8 cellular contexts compared by ENCODE assay signal in genomic region chr18:10524507-10525425, GRCh38. TPM values are rescaled to one million over a fixed set of nuclear protein-coding genes. Genes with fewer than 3 reads are reported as not detected.
DNase-seq lines count a peak whose midpoint lies in the region; FAIRE-seq and TF ChIP-seq lines count a peak whose summit lies in the region.

No MANE protein-coding gene starts in this region.

- no peak overlapping the region for H4K8ac ChIP-seq in H1 (ENCODE audit: extremely low read depth, insufficient read depth, low read length)

- H4K5ac ChIP-seq in H1 (ENCODE audit: insufficient read length, low read depth, low read length): no peak overlapping the region

- no peak overlapping the region for H2BK15ac ChIP-seq in H1 (ENCODE audit: low read length)

- H2AFZ ChIP-seq in OCI-LY1 (ENCODE audit: low read length): peak overlapping the region; percentile 8; the same call in 1 of the 2 replicates
- H2AFZ ChIP-seq in H1 (ENCODE audit: low read length): 0 out of 2 replicates have a peak overlapping the region, but pooled peaks have one; percentile 8
- peak overlapping the region; percentile 86 for H2AFZ ChIP-seq in parathyroid adenoma

- H3K79me1 ChIP-seq in H1 (ENCODE audit: low read depth, low read length): peaks cover 3% of the 10 kb centered on the region

- H3K9ac ChIP-seq in OCI-LY1 (ENCODE audit: low read length) (peak overlapping the region; percentile 5; the same call in 1 of the 2 replicates), H1 (replicated peaks in 1 of 4; ENCODE audit: extremely low read depth in 1 of 4, low read depth in 3 of 4, low read length in 3 of 4) (no peak overlapping the region), parathyroid adenoma (no peak overlapping the region)

- TF ChIP-seq RAD21 in H1 (IDR thresholded peaks at IDR 0.05 in 1 of 2, conservative IDR thresholded peaks at IDR 0.05 in 1 of 2; ENCODE audit: low read depth in 2 of 2, low read length in 2 of 2): no peak

- H3K14ac ChIP-seq in H1 (ENCODE audit: insufficient read length): no peak overlapping the region

- peak overlapping the region; percentile 10 for H3K4ac ChIP-seq in H1 (replicated peaks; ENCODE audit: insufficient read length, low read depth, low read length)

- no peak overlapping the region for H3K18ac ChIP-seq in H1 (ENCODE audit: extremely low read depth, low read length)

- no peaks in the 10 kb centered on the region for H4K20me1 ChIP-seq in OCI-LY1 (ENCODE audit: insufficient read depth, low read length)
- peaks cover 0 to 3% of the 10 kb centered on the region in 2 experiments for H4K20me1 ChIP-seq in H1 (replicated peaks in 1 of 2; ENCODE audit: control insufficient read depth in 1 of 2, insufficient read depth in 2 of 2, low read length in 2 of 2)

- H3K9me2 ChIP-seq in OCI-LY1 (ENCODE audit: low read depth, low read length): no peaks in the 10 kb centered on the region

- POLR2A ChIA-PET in H1 (lab: Charles Lee; ENCODE audit: partially characterized antibody): interaction anchor here (0.9 kb wide), 1 partner anchor 10 kb away, joined by 4 read pairs; no protein-coding TSS in a partner anchor

- peaks cover 5% of the 10 kb centered on the region; the same call in 1 of the 2 replicates for H3K23me2 ChIP-seq in H1 (ENCODE audit: low read depth, low read length)

- H3K79me2 ChIP-seq in OCI-LY1 (ENCODE audit: insufficient read depth, low read length) (peaks cover 33% of the 10 kb centered on the region), H1 (ENCODE audit: control insufficient read depth in 1 of 2, insufficient read depth in 2 of 2, low read length in 2 of 2) (peaks cover 13 to 34% of the 10 kb centered on the region in 2 experiments), parathyroid adenoma (peaks cover 10% of the 10 kb centered on the region)

- TF ChIP-seq CTCF in GM06990 (IDR thresholded peaks at IDR 0.05; ENCODE audit: insufficient read depth, low read length, poor library complexity, severe bottlenecking) (no peak), OCI-LY1 (IDR thresholded peaks at IDR 0.05; ENCODE audit: low read length) (no peak), H1 (IDR thresholded peaks at IDR 0.05; ENCODE audit: control extremely low read depth in 1 of 3, insufficient read depth in 1 of 3, low read depth in 1 of 3, low read length in 3 of 3) (no peak), parathyroid adenoma (IDR thresholded peaks at IDR 0.05) (no peak)

- H3K4me1 ChIP-seq in OCI-LY1 (ENCODE audit: insufficient read depth, low read length, severe bottlenecking) (peaks cover 38% of the 10 kb centered on the region), H1 (replicated peaks in 1 of 4; ENCODE audit: control insufficient read depth in 3 of 4, insufficient read depth in 4 of 4, low read length in 3 of 4) (peaks cover 0 to 6% (median 3%) of the 10 kb centered on the region in 4 experiments; a peak in 4 of 7 replicates), parathyroid adenoma (peaks cover 2% of the 10 kb centered on the region)

- no peak overlapping the region for H2BK120ac ChIP-seq in H1 (replicated peaks; ENCODE audit: low read depth, low read length)

- no peaks in the 10 kb centered on the region for H3K27me3 ChIP-seq in GM06990 (replicated peaks; ENCODE audit: control insufficient read depth, insufficient read depth, low read length)
- H3K27me3 ChIP-seq in OCI-LY1 (ENCODE audit: insufficient read depth, low read length): no peaks in the 10 kb centered on the region
- no peaks in the 10 kb centered on the region for H3K27me3 ChIP-seq in H1 (replicated peaks in 1 of 4; ENCODE audit: control insufficient read depth in 3 of 4, extremely low read depth in 1 of 4, insufficient read depth in 3 of 4, low read length in 3 of 4)
- H3K27me3 ChIP-seq in parathyroid adenoma (ENCODE audit: control insufficient read depth, insufficient read depth, low read length): no peaks in the 10 kb centered on the region

- H3K27ac ChIP-seq in OCI-LY1 (ENCODE audit: low read depth, low read length, poor library complexity, severe bottlenecking): no peak overlapping the region
- H3K27ac ChIP-seq in H1 (ENCODE audit: low read depth, low read length): no peak overlapping the region
- H3K27ac ChIP-seq in parathyroid adenoma: no peak overlapping the region

- H3K23ac ChIP-seq in H1 (ENCODE audit: insufficient read length): no peak overlapping the region

- WGBS in H1 (ENCODE audit: extremely low coverage in 1 of 2, insufficient coverage in 1 of 2, insufficient read length in 1 of 2, insufficient replicate concordance in 2 of 2, low coverage in 1 of 2, low lambda C conversion rate in 2 of 2, missing lambda C conversion rate in 1 of 2), 2 experiments: 94% methylated on average over 11 of the region's 11 CpGs; no CpG with 5 or more reads in 1 of the 2 experiments

- H4K91ac ChIP-seq in H1 (replicated peaks; ENCODE audit: insufficient read length, low read length): no peak overlapping the region

- DNase-seq in GM06990 (ENCODE audit: extremely low read depth, insufficient read length) (no peak), H1 (ENCODE audit: low read depth in 1 of 2, low spot score in 2 of 2) (no peak), DMS 273 (lab: John Stamatoyannopoulos, UW; ENCODE audit: unreplicated experiment) (no peak), NCI-H82 treated with DMSO at 0.1 percent for 48 hours (lab: John Stamatoyannopoulos, UW; ENCODE audit: unreplicated experiment) (no peak), KG1 (lab: John Stamatoyannopoulos, UW) (no peak)
- DNase-seq in stimulated activated CD4-positive, alpha-beta T cell treated with anti-CD3 and anti-CD28 coated beads, Interleukin-12 subunit alpha, Interleukin-12 subunit beta, amount 100 ng/mL, for 4 hours: no peak

- no peaks in the 10 kb centered on the region for H3K36me3 ChIP-seq in GM06990 (ENCODE audit: control insufficient read depth, insufficient read depth, low read length)
- H3K36me3 ChIP-seq in OCI-LY1 (ENCODE audit: insufficient read depth, low read length): no peaks in the 10 kb centered on the region
- H3K36me3 ChIP-seq in H1 (ENCODE audit: control insufficient read depth in 2 of 4, insufficient read depth in 4 of 4, low read length in 3 of 4): no peaks in the 10 kb centered on the region
- no peaks in the 10 kb centered on the region for H3K36me3 ChIP-seq in parathyroid adenoma (ENCODE audit: control insufficient read depth, insufficient read depth, low read length)

- no peak for TF ChIP-seq POLR2A in H1 (IDR thresholded peaks at IDR 0.05; ENCODE audit: control extremely low read depth in 1 of 2, low read depth in 2 of 2, low read length in 2 of 2)

- CTCF ChIA-PET in H1 (lab: Charles Lee; ENCODE audit: partially characterized antibody): interaction anchor here (0.6 to 1.4 kb wide), 2 partner anchors 335 to 552 kb away, joined by 3 to 5 read pairs; no protein-coding TSS in a partner anchor

- H3K4me2 ChIP-seq in OCI-LY1 (ENCODE audit: low read length) (peak overlapping the region; percentile 55), H1 (ENCODE audit: insufficient read depth in 1 of 2, low read depth in 2 of 2, low read length in 2 of 2) (peak overlapping the region in 1 of 2 experiments; percentile 64; a peak in 1 of 4 replicates), parathyroid adenoma (ENCODE audit: low read length) (no peak overlapping the region)

- TF ChIP-seq EP300 in H1 (IDR thresholded peaks at IDR 0.05; ENCODE audit: borderline replicate concordance in 1 of 2, low read depth in 2 of 2, low read length in 2 of 2): no peak

- H3K9me3 ChIP-seq in OCI-LY1 (ENCODE audit: low read length) (no peaks in the 10 kb centered on the region), H1 (ENCODE audit: insufficient read depth in 2 of 2, low read depth in 1 of 2, low read length in 1 of 2) (no peaks in the 10 kb centered on the region), parathyroid adenoma (ENCODE audit: control insufficient read depth, low read length) (no peaks in the 10 kb centered on the region)

- H2BK20ac ChIP-seq in H1 (ENCODE audit: low read length): no peak overlapping the region

- H3F3A ChIP-seq in OCI-LY1 (ENCODE audit: insufficient read depth, low read length): no peaks in the 10 kb centered on the region

- no peak for FAIRE-seq in H1 (lab: Jason Lieb, UNC)

- no peak overlapping the region for H2BK5ac ChIP-seq in H1 (ENCODE audit: low read depth, low read length)

- H2AK5ac ChIP-seq in H1 (ENCODE audit: low read depth, low read length): no peak overlapping the region

- H3K4me3 ChIP-seq in GM06990 (replicated peaks; ENCODE audit: low read depth, low read length) (peak overlapping the region; percentile 99), OCI-LY1 (ENCODE audit: low read depth, low read length, poor library complexity, severe bottlenecking) (peak overlapping the region; percentile 85), H1 (ENCODE audit: extremely low read depth in 1 of 4, insufficient read depth in 2 of 4, low read depth in 3 of 4, low read length in 4 of 4) (no peak overlapping the region), parathyroid adenoma (ENCODE audit: low read depth, low read length) (no peak overlapping the region)

- H3K56ac ChIP-seq in H1 (replicated peaks; ENCODE audit: insufficient read length, low read depth, low read length): no peak overlapping the region

- H2BK12ac ChIP-seq in H1 (ENCODE audit: low read depth, low read length): no peak overlapping the region

TF ChIP-seq in H1, 55 proteins besides CTCF, POLR2A, EP300 and RAD21:
- TF ChIP-seq SIN3A (conservative IDR thresholded peaks at IDR 0.05 in 1 of 2, IDR thresholded peaks at IDR 0.05 in 1 of 2; ENCODE audit: low read depth in 1 of 2, low read length in 2 of 2) (no peak), BACH1 (IDR thresholded peaks at IDR 0.05; ENCODE audit: low read length) (no peak), ATF2 (IDR thresholded peaks at IDR 0.05; ENCODE audit: low read length) (no peak)

RNA-seq across cellular contexts. Expression of gene NAPG, which starts 1.1 kb away (rescaled TPM):
- total RNA-seq in H1 (2021; fragmentation: NEBNext Ultra II Directional; extraction: Animal tissue kit (Norgen Biotek cat#: 25700)): 19.6 and 23.5 TPM in 2 replicates
- 5.5 and 8.0 TPM in 2 replicates for polyA plus RNA-seq in H1 (2011; rRNA removed)
- 12.0 TPM for polyA plus RNA-seq in H1 (2011; cell fraction: cytosol; rRNA removed)
- 6.3 TPM for polyA plus RNA-seq in H1 (2011; cell fraction: nucleus; rRNA removed)
- 12.2 to 16.8 TPM (median 14.9 TPM) in 4 replicates for polyA plus RNA-seq in H1 (2012, experiment 1 of 2)
- 3.0 TPM for polyA plus RNA-seq in H1 (2012, experiment 2 of 2)
- polyA plus RNA-seq in H1 (2013, experiment 1 of 2): 15.2 TPM
- polyA plus RNA-seq in H1 (2013, experiment 2 of 2): 15.8 TPM
- polyA minus RNA-seq in H1 (2011; rRNA and poly(A)+ RNA removed): 10.4 and 13.9 TPM in 2 replicates
- polyA minus RNA-seq in H1 (2011; cell fraction: cytosol; rRNA and poly(A)+ RNA removed): 12.8 TPM
- 20.8 TPM for polyA minus RNA-seq in H1 (2011; cell fraction: nucleus; rRNA and poly(A)+ RNA removed)

Comparison
In these comparisons a context has a peak if more than half of its experiments do, and no peak if none do; other contexts are left out.
1. H3K4me3 ChIP-seq: peak in GM06990 (single experiment) and OCI-LY1 (single experiment); none in H1 (0 of 4) and parathyroid adenoma (single experiment).
2. H2AFZ ChIP-seq: peak in every context shown above with its lines; median percentile 86 in parathyroid adenoma; 8 in OCI-LY1; 8 in H1.